8 cellular contexts compared by ENCODE assay signal in the genomic region with DNA sequence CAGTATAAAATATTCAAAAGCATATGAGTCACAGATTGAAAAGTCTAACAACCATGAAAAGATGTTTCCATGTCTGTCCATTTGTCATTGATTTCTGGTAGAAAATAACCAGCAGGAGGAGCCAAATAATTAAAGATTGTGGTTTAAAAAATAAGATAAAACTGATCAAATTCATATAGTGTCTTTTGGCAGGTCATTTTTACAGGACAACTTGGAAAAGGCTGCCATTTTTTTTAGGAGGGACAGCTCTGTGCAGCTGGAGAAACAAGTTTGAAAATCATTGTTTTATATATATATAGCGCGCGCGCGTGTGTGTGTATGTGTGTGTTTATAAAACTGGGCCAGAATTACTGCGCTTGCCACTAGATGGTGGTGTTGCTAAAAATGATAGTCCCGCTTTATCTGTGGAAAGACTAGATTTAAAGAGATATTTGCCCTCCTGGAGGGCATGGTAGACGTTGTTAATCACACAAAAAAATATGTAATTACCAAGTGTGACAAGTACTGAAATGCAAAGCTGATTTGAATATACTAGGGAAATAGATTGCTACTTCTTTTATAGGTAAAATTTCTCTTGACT. TPM values are rescaled to one million over a fixed set of nuclear protein-coding genes. Genes with fewer than 3 reads are reported as not detected.
DNase-seq lines count a peak whose midpoint lies in the region; ATAC-seq lines count a peak whose summit lies in the region.

No MANE protein-coding gene starts in this region.

- CTCF ChIA-PET in activated CD8-positive, alpha-beta T cell treated with anti-CD3 and anti-CD28 coated beads, Interleukin-2, amount 10 ng/mL, durations not matched to agents 7 days and 5 days (lab: Charles Lee), result interaction anchor here (0.7 to 9.8 kb wide), 48 partner anchors 8 to 340 kb away, joined by 3 to 222 read pairs (median 6); partner anchors contain the start of genes ANP32B, HEMGN, NANS and TBC1D2

- H3K36me3 ChIP-seq in endocrine pancreas (ENCODE audit: control insufficient read depth, insufficient read depth, low read length) (no peaks in the 10 kb centered on the region), mucosa of rectum (ENCODE audit: control insufficient read depth in 2 of 2, insufficient read depth in 2 of 2, low read length in 2 of 2) (no peaks in the 10 kb centered on the region)

- H3K9ac ChIP-seq in endocrine pancreas (ENCODE audit: control insufficient read depth, insufficient read depth, low read length) (no peak overlapping the region), mucosa of rectum (ENCODE audit: low read depth in 1 of 2, low read length in 2 of 2) (peak overlapping the region in 1 of 2 donors; percentile 78)

- H3K27me3 ChIP-seq in endocrine pancreas (ENCODE audit: control insufficient read depth, insufficient read depth, low read length), result no peaks in the 10 kb centered on the region
- H3K27me3 ChIP-seq in mucosa of rectum (ENCODE audit: control insufficient read depth in 2 of 2, insufficient read depth in 2 of 2, low read length in 2 of 2), result peaks cover 2% of the 10 kb centered on the region in 2 donors

- peak overlapping the region; percentile 71 for H3K4me3 ChIP-seq in endocrine pancreas (ENCODE audit: control insufficient read depth, insufficient read depth, low read length)
- peak overlapping the region; percentile 45 to 55 for H3K4me3 ChIP-seq in mucosa of rectum (ENCODE audit: low read length in 2 of 2)

- peaks cover 2% of the 10 kb centered on the region for H3K27me3 Mint-ChIP-seq in activated CD8-positive, alpha-beta T cell treated with anti-CD3 and anti-CD28 coated beads, Interleukin-2, amount 10 ng/mL, durations not matched to agents 7 days and 5 days (ENCODE audit: low read depth)

- peak; percentile 34 for DNase-seq in NK-92 treated with Interleukin-12 subunit alpha and Interleukin-12 subunit beta, amount 100 ng/mL, for 24 hours (lab: John Stamatoyannopoulos, UW)
- DNase-seq in NK-92 (lab: John Stamatoyannopoulos, UW; ENCODE audit: unreplicated experiment) (no peak), HT1080 (ENCODE audit: low read depth) (peak; percentile 80), NCI-H82 treated with DMSO at 0.1 percent for 48 hours (lab: John Stamatoyannopoulos, UW; ENCODE audit: unreplicated experiment) (peak; percentile 56)
- peak; percentile 89 for DNase-seq in activated CD8-positive, alpha-beta T cell treated with anti-CD3 and anti-CD28 coated beads, Interleukin-2, amount 10 ng/mL, durations not matched to agents 7 days and 5 days
- DNase-seq in stimulated activated CD8-positive, alpha-beta memory T cell treated with anti-CD3 and anti-CD28 coated beads, Interleukin-7, amount 100 ng/mL, for 24 hours (ENCODE audit: low read depth), result peak; percentile 48

- H3K27ac ChIP-seq in mucosa of rectum (ENCODE audit: low read depth in 2 of 2, low read length in 2 of 2), result peak overlapping the region in 1 of 2 donors; percentile 28

- H3K4me1 Mint-ChIP-seq in activated CD8-positive, alpha-beta T cell treated with anti-CD3 and anti-CD28 coated beads, Interleukin-2, amount 10 ng/mL, durations not matched to agents 7 days and 5 days (ENCODE audit: low read depth), result peaks cover 45% of the 10 kb centered on the region

- POLR2A ChIA-PET in activated CD8-positive, alpha-beta T cell treated with anti-CD3 and anti-CD28 coated beads, Interleukin-2, amount 10 ng/mL, durations not matched to agents 7 days and 5 days (lab: Charles Lee), result interaction anchor here (0.6 to 5.8 kb wide), 4 partner anchors 10 to 69 kb away, joined by 3 to 110 read pairs (median 40); partner anchors contain the start of gene ANP32B

- H3K4me3 Mint-ChIP-seq in activated CD8-positive, alpha-beta T cell treated with anti-CD3 and anti-CD28 coated beads, Interleukin-2, amount 10 ng/mL, durations not matched to agents 7 days and 5 days, result peak overlapping the region; percentile 89

- peaks cover 10% of the 10 kb centered on the region for H3K36me3 Mint-ChIP-seq in activated CD8-positive, alpha-beta T cell treated with anti-CD3 and anti-CD28 coated beads, Interleukin-2, amount 10 ng/mL, durations not matched to agents 7 days and 5 days (ENCODE audit: low read depth)

- no peaks in the 10 kb centered on the region for H3K9me3 ChIP-seq in endocrine pancreas (ENCODE audit: control insufficient read depth, low read length)
- H3K9me3 ChIP-seq in mucosa of rectum (ENCODE audit: control insufficient read depth in 2 of 2, low read length in 2 of 2), result no peaks in the 10 kb centered on the region

- H3K9me3 Mint-ChIP-seq in activated CD8-positive, alpha-beta T cell treated with anti-CD3 and anti-CD28 coated beads, Interleukin-2, amount 10 ng/mL, durations not matched to agents 7 days and 5 days (ENCODE audit: insufficient read depth), result no peaks in the 10 kb centered on the region

- H3K4me1 ChIP-seq in endocrine pancreas (ENCODE audit: control insufficient read depth, insufficient read depth, low read length), result peaks cover 21% of the 10 kb centered on the region
- H3K4me1 ChIP-seq in mucosa of rectum (ENCODE audit: control insufficient read depth in 2 of 2, insufficient read depth in 2 of 2, low read length in 2 of 2), result peaks cover 6 to 9% of the 10 kb centered on the region in 2 donors

- ATAC-seq in activated CD8-positive, alpha-beta T cell treated with anti-CD3 and anti-CD28 coated beads, Interleukin-2, amount 10 ng/mL, durations not matched to agents 7 days and 5 days, result peak; percentile 35

- H3K27ac Mint-ChIP-seq in activated CD8-positive, alpha-beta T cell treated with anti-CD3 and anti-CD28 coated beads, Interleukin-2, amount 10 ng/mL, durations not matched to agents 7 days and 5 days, result peak overlapping the region; percentile 97

RNA-seq across cellular contexts. Expression of gene TRMO, which starts 1.3 kb away (rescaled TPM):
- total RNA-seq in HT1080 (2014; rRNA removed; shearing (Covaris generic)), result 18.0 and 20.1 TPM in 2 replicates
- polyA plus RNA-seq in HT1080 (2015; cell fraction: cytosol; rRNA removed), result 10.5 and 14.0 TPM in 2 replicates
- polyA plus RNA-seq in HT1080 (2015; cell fraction: nucleus; rRNA removed), result 12.3 and 19.5 TPM in 2 replicates
- 10 to 100 TPM; 18.7 to 19.2 TPM for total RNA-seq in activated CD8-positive, alpha-beta T cell treated with anti-CD3 and anti-CD28 coated beads, Interleukin-2, amount 10 ng/mL, durations not matched to agents 7 days and 5 days

RNA-seq across cellular contexts. Expression of gene HEMGN, which starts 14.4 kb away (rescaled TPM):
- total RNA-seq in HT1080 (2014; rRNA removed; shearing (Covaris generic)), result not detected in 2 replicates
- polyA plus RNA-seq in HT1080 (2015; cell fraction: cytosol; rRNA removed), result not detected in 2 replicates
- polyA plus RNA-seq in HT1080 (2015; cell fraction: nucleus; rRNA removed), result not detected in 2 replicates
- 1 to 10 TPM; 1.2 to 1.6 TPM for total RNA-seq in activated CD8-positive, alpha-beta T cell treated with anti-CD3 and anti-CD28 coated beads, Interleukin-2, amount 10 ng/mL, durations not matched to agents 7 days and 5 days

RNA-seq across cellular contexts. Expression of gene ANP32B, which starts 59.5 kb away (rescaled TPM):
- total RNA-seq in HT1080 (2014; rRNA removed; shearing (Covaris generic)), result 16.8 and 53.1 TPM in 2 replicates
- polyA plus RNA-seq in HT1080 (2015; cell fraction: cytosol; rRNA removed), result 258 and 297 TPM in 2 replicates
- polyA plus RNA-seq in HT1080 (2015; cell fraction: nucleus; rRNA removed), result 96.3 and 102 TPM in 2 replicates
- total RNA-seq in activated CD8-positive, alpha-beta T cell treated with anti-CD3 and anti-CD28 coated beads, Interleukin-2, amount 10 ng/mL, durations not matched to agents 7 days and 5 days, result 100 to 1,000 TPM; 347 to 354 TPM
